ENCODE assay signal across 1 cellular context in genomic region chr12:45730842-45731336, GRCh38.
A peak's percentile ranks its signal among the peaks of the same experiment; 100 is the strongest.
TF ChIP-seq lines count a peak whose summit lies in the region.

No MANE protein-coding gene starts in this region.

TF ChIP-seq in GM12878, 131 proteins besides CTCF, POLR2A, EP300 and RAD21 (continued from another document):
- TF ChIP-seq CUX1 (IDR thresholded peaks at IDR 0.05; ENCODE audit: insufficient replicate concordance, low read depth, low read length) (peak; percentile 70), BMI1 (IDR thresholded peaks at IDR 0.05; ENCODE audit: borderline replicate concordance) (no peak)
